ENCODE assay signal across 16 cellular contexts in the genomic region with DNA sequence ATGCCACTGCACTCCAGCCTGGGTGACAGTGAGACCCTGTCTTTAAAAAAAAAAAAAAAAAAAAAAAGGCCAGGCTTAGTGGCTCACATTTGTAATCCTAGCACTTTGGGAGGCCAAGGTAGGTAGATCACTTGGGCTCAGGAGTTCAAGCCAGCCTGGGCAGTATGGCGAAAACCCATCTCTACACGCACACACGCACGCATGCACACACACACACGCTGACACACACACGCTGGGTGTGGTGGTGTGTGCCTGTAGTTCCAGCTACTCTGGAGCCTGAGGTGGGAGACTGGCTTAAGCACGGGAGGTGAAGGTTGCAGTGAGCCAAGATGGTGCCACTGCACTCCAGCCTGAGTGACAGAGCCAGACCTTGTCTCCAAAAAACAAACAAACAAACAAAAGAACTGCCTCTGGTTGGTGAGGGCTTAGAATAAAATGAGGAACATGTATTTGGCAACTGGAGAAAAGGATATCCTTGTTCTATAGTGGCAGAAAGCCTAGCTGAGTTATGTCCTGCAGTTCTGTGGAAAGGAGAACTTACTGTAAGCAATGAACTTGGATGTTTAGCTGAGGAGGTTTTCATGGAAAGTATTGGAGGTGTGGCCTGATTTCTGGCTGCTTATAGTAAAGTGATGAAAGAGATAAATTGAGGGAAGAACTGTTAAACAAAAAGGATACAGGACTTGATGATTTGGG. TPM values are rescaled to one million over a fixed set of nuclear protein-coding genes. Genes with fewer than 3 reads are reported as not detected.
DNase-seq lines count a peak whose midpoint lies in the region; ATAC-seq and TF ChIP-seq lines count a peak whose summit lies in the region.
"Had no signal": no experiment of that assay in that cellular context is flagged by ENCODE, and none has a peak within 500 bp of the region (broad histone marks: within the 10 kb centered on the region; RNA-seq: fewer than 3 reads in every experiment).

No MANE protein-coding gene starts in this region.

- H3K27ac ChIP-seq in left ventricle myocardium inferior (replicated peaks) (peak overlapping the region; percentile 29), spleen (peak overlapping the region in 7 of 8 donors; percentile 8 to 87 (median 75))
- H3K27ac ChIP-seq: esophagus muscularis mucosa, testis had no signal

- intact Hi-C loops in Right ventricle myocardium superior (cut with DNase I) (no loop called here), cardiac septum (cut with DNase I) (no loop called here), left ventricle myocardium inferior (cut with micrococcal nuclease) (no loop called here), spleen (cut with DNase I; ENCODE audit: low total_unique reads) (no loop called here)

- TF ChIP-seq POLR2A in spleen (IDR thresholded peaks at IDR 0.05), result no peak

- peaks cover 15% of the 10 kb centered on the region for H3K36me3 ChIP-seq in left ventricle myocardium inferior
- H3K36me3 ChIP-seq in spleen, result peaks cover 0 to 44% (median 4%) of the 10 kb centered on the region in 6 donors
- H3K36me3 ChIP-seq: adrenal gland had no signal

- DNase-seq in Right ventricle myocardium superior (no peak), cardiac septum (ENCODE audit: low spot score) (no peak), SKM-1 treated with dmso at 0.1 percent for 144 hours (lab: John Stamatoyannopoulos, UW; ENCODE audit: unreplicated experiment) (peak; percentile 86), left ventricle myocardium inferior (no peak), spleen (no peak), NCI-H1417 treated with DMSO at 0.1 percent for 48 hours (lab: John Stamatoyannopoulos, UW) (no peak)
- no peak for DNase-seq in stimulated activated CD4-positive, alpha-beta T cell treated with anti-CD3 and anti-CD28 coated beads, Interleukin-15, amount 100 ng/mL, for 24 hours
- DNase-seq: activated CD4-positive, alpha-beta T cell treated with anti-CD3 and anti-CD28 coated beads for 4 hours; activated T-cell treated with anti-CD3 and anti-CD28 coated beads, Interleukin-2, amount 50 U/mL, for 24 hours; NCI-H446 treated with DMSO at 0.1 percent for 48 hours; posterior cingulate gyrus; T-helper 1 cell; testis had no signal

- ATAC-seq in Right ventricle myocardium superior (ENCODE audit: poor library complexity), result peak; percentile 59
- no peak for ATAC-seq in GM21576 (IDR thresholded peaks at IDR 0.05; ENCODE audit: unreplicated experiment)

- H3K4me3 ChIP-seq in left ventricle myocardium inferior, result no peak overlapping the region
- H3K4me3 ChIP-seq in spleen, result no peak overlapping the region
- H3K4me3 ChIP-seq: adrenal gland, esophagus muscularis mucosa, testis had no signal

- 67 to 99% (median 81%) methylated on average over 7 of the region's 7 CpGs for WGBS in spleen, 5 donors

- H3K4me1 ChIP-seq in left ventricle myocardium inferior, result peaks cover 46% of the 10 kb centered on the region
- peaks cover 0 to 72% (median 26%) of the 10 kb centered on the region in 6 donors for H3K4me1 ChIP-seq in spleen
- H3K4me1 ChIP-seq: testis had no signal

- H3K27me3 ChIP-seq in left ventricle myocardium inferior (ENCODE audit: low read depth) (no peaks in the 10 kb centered on the region), spleen (replicated peaks in 1 of 7) (no peaks in the 10 kb centered on the region)
- H3K27me3 ChIP-seq: adrenal gland, esophagus muscularis mucosa, testis had no signal

- no peaks in the 10 kb centered on the region for H3K9me3 ChIP-seq in left ventricle myocardium inferior (replicated peaks)
- H3K9me3 ChIP-seq in spleen, result no peaks in the 10 kb centered on the region
- H3K9me3 ChIP-seq: adrenal gland, esophagus muscularis mucosa, testis had no signal

- TF ChIP-seq CTCF in left ventricle myocardium inferior (IDR thresholded peaks at IDR 0.05; ENCODE audit: borderline replicate concordance) (no peak), spleen (IDR thresholded peaks at IDR 0.05 in 8 of 11, conservative IDR thresholded peaks at IDR 0.05 in 3 of 11) (no peak)

RNA-seq across cellular contexts. Expression of a gene that starts 34.0 kb away (rescaled TPM):
- 31.1 TPM for total RNA-seq in Right ventricle myocardium superior
- 32.7 TPM for total RNA-seq in cardiac septum
- total RNA-seq in left ventricle myocardium inferior, result 31.0 TPM
- 10 to 100 TPM; 29.6 to 41.9 (median 35.1) TPM for total RNA-seq in spleen
- polyA plus RNA-seq in spleen, result 10 to 100 TPM; 22.1 to 36.1 (median 30.1) TPM

RNA-seq across cellular contexts. Expression of a gene that starts 43.5 kb away (rescaled TPM):
- 6.9 TPM for total RNA-seq in Right ventricle myocardium superior
- 4.0 TPM for total RNA-seq in cardiac septum
- total RNA-seq in left ventricle myocardium inferior, result 6.7 TPM
- 10 to 100 TPM in 2 of 7 donors, 1 to 10 TPM in 5; 4.9 to 11.9 (median 7.8) TPM for total RNA-seq in spleen
- polyA plus RNA-seq in spleen, result 10 to 100 TPM in 2 of 3 donors, 1 to 10 TPM in 1; 6.1 to 11.2 (median 10.1) TPM
